18 cellular contexts compared by ENCODE assay signal in genomic region chr4:182890202-182890601, GRCh38. TPM values are rescaled to one million over a fixed set of nuclear protein-coding genes. Genes with fewer than 3 reads are reported as not detected.
A peak's percentile ranks its signal among the peaks of the same experiment; 100 is the strongest.
DNase-seq lines count a peak whose midpoint lies in the region; ATAC-seq, FAIRE-seq and TF ChIP-seq lines count a peak whose summit lies in the region.
"Had no signal": no experiment of that assay in that cellular context is flagged by ENCODE, and none has a peak within 500 bp of the region (broad histone marks: within the 10 kb centered on the region; RNA-seq: fewer than 3 reads in every experiment).

No MANE protein-coding gene starts in this region.

- no peak for TF ChIP-seq CTCF in HepG2 (CRISPR knock-in tag; IDR thresholded peaks at IDR 0.05)
- no peak for TF ChIP-seq CTCF in right lobe of liver (IDR thresholded peaks at IDR 0.05)
- TF ChIP-seq CTCF in PC-3 (conservative IDR thresholded peaks at IDR 0.05; ENCODE audit: low read depth, low read length), result no peak
- TF ChIP-seq CTCF in nephron (IDR thresholded peaks at IDR 0.05; ENCODE audit: unreplicated experiment in 3 of 3), result no peak

- H3K27ac Mint-ChIP-seq in nephron, result peak overlapping the region in 2 of 3 experiments; percentile 36 to 48
- H3K27ac Mint-ChIP-seq in stimulated activated effector memory CD8-positive, alpha-beta T cell treated with anti-CD3 and anti-CD28 coated beads, Interleukin-12 subunit alpha, Interleukin-12 subunit beta, amount 100 ng/mL, for 72 hours, result peak overlapping the region; percentile 50
- H3K27ac Mint-ChIP-seq: CD8-positive, alpha-beta T cell had no signal

- 95% methylated on average over 8 of the region's 10 CpGs for WGBS in HepG2 (ENCODE audit: low lambda C conversion rate)
- 87% methylated on average over 3 of the region's 10 CpGs for WGBS in right lobe of liver (ENCODE audit: insufficient coverage, low coverage, low lambda C conversion rate, missing lambda C conversion rate)

- H2AFZ ChIP-seq in HepG2 (ENCODE audit: low read length), result no peak overlapping the region
- H2AFZ ChIP-seq in PC-3 (ENCODE audit: low read length), result no peak overlapping the region
- H2AFZ ChIP-seq: GM23248 had no signal

- peaks cover 85% of the 10 kb centered on the region for H3K36me3 Mint-ChIP-seq in nephron (ENCODE audit: low read depth)
- H3K36me3 Mint-ChIP-seq in stimulated activated effector memory CD8-positive, alpha-beta T cell treated with anti-CD3 and anti-CD28 coated beads, Interleukin-12 subunit alpha, Interleukin-12 subunit beta, amount 100 ng/mL, for 72 hours, result peaks cover 100% of the 10 kb centered on the region

- H3K4me1 ChIP-seq in HepG2 (ENCODE audit: insufficient read depth, low read length), result peaks cover 19% of the 10 kb centered on the region
- H3K4me1 ChIP-seq in right lobe of liver, result peaks cover 0 to 4% (median 1%) of the 10 kb centered on the region in 4 donors
- H3K4me1 ChIP-seq in PC-3 (ENCODE audit: insufficient read depth, low read length), result no peaks in the 10 kb centered on the region
- H3K4me1 ChIP-seq: A549, Caco-2 had no signal

- ATAC-seq in HepG2 (no peak), right lobe of liver (no peak), PC-3 (no peak), GM21390 (IDR thresholded peaks at IDR 0.05; ENCODE audit: unreplicated experiment) (no peak)
- ATAC-seq in stimulated activated effector memory CD8-positive, alpha-beta T cell treated with anti-CD3 and anti-CD28 coated beads, Interleukin-12 subunit alpha, Interleukin-12 subunit beta, amount 100 ng/mL, for 72 hours, result no peak
- ATAC-seq: A549; CD8-positive, alpha-beta T cell; GM12878 had no signal

- no peaks in the 10 kb centered on the region for H3K27me3 ChIP-seq in HepG2 (ENCODE audit: control insufficient read depth in 1 of 2, insufficient read depth in 2 of 2, low read length in 2 of 2)
- H3K27me3 ChIP-seq in right lobe of liver, result no peaks in the 10 kb centered on the region
- H3K27me3 ChIP-seq in PC-3 (ENCODE audit: low read length), result no peaks in the 10 kb centered on the region

- no peaks in the 10 kb centered on the region for H4K20me1 ChIP-seq in HepG2 (ENCODE audit: insufficient read depth, low read length)
- H4K20me1 ChIP-seq in PC-3 (ENCODE audit: low read length), result no peaks in the 10 kb centered on the region

- H3K9ac ChIP-seq in HepG2 (ENCODE audit: insufficient read depth, low read depth, low read length), result no peak overlapping the region
- H3K9ac ChIP-seq in PC-3 (ENCODE audit: low read length), result no peak overlapping the region
- H3K9ac ChIP-seq: GM23248 had no signal

- in situ Hi-C loops in HepG2 (cut with HindIII; ENCODE audit: extremely low pct_ligation_motif_present, low pct_unique_long_range_greater_than_20kb), result no loop called here

- CTCF ChIA-PET in HepG2 (lab: Yijun Ruan, JAX; ENCODE audit: low intra/inter-chr PET ratio, low total read pairs) (no interaction called here), PC-3 (lab: Charles Lee) (no interaction called here)

- peaks cover 22 to 82% of the 10 kb centered on the region in 2 experiments for H3K36me3 ChIP-seq in HepG2 (replicated peaks in 1 of 2; ENCODE audit: control insufficient read depth in 1 of 2, insufficient read depth in 2 of 2, low read length in 2 of 2)
- peaks cover 8 to 62% (median 9%) of the 10 kb centered on the region in 4 donors for H3K36me3 ChIP-seq in right lobe of liver
- peaks cover 15% of the 10 kb centered on the region; the same call in 1 of the 2 replicates for H3K36me3 ChIP-seq in PC-3 (ENCODE audit: low read depth, low read length)

- H3K9me3 Mint-ChIP-seq in nephron, result peaks cover 7% of the 10 kb centered on the region
- H3K9me3 Mint-ChIP-seq in stimulated activated effector memory CD8-positive, alpha-beta T cell treated with anti-CD3 and anti-CD28 coated beads, Interleukin-12 subunit alpha, Interleukin-12 subunit beta, amount 100 ng/mL, for 72 hours, result peaks cover 3% of the 10 kb centered on the region

- no peaks in the 10 kb centered on the region for H3F3A ChIP-seq in PC-3 (ENCODE audit: low read length, unreplicated experiment)

- H3K79me2 ChIP-seq in HepG2 (ENCODE audit: insufficient read depth, low read length) (peaks cover 3% of the 10 kb centered on the region), PC-3 (ENCODE audit: low read length) (no peaks in the 10 kb centered on the region)

- TF ChIP-seq EP300 in HepG2 (IDR thresholded peaks at IDR 0.05; ENCODE audit: low read depth in 2 of 2, low read length in 2 of 2) (no peak), HepG2 (CRISPR knock-in tag; IDR thresholded peaks at IDR 0.05; ENCODE audit: borderline replicate concordance) (no peak)

- peaks cover 50% of the 10 kb centered on the region for H3K4me1 Mint-ChIP-seq in nephron
- H3K4me1 Mint-ChIP-seq in stimulated activated effector memory CD8-positive, alpha-beta T cell treated with anti-CD3 and anti-CD28 coated beads, Interleukin-12 subunit alpha, Interleukin-12 subunit beta, amount 100 ng/mL, for 72 hours, result no peaks in the 10 kb centered on the region
- H3K4me1 Mint-ChIP-seq: CD14-positive monocyte had no signal

- H3K27ac ChIP-seq in HepG2 (ENCODE audit: extremely low read length, insufficient read depth, low read length) (no peak overlapping the region), right lobe of liver (no peak overlapping the region), PC-3 (ENCODE audit: low read length) (no peak overlapping the region)
- H3K27ac ChIP-seq: A549, GM23248 had no signal

- no peak overlapping the region for H3K4me2 ChIP-seq in HepG2 (ENCODE audit: low read depth, low read length)
- no peak overlapping the region for H3K4me2 ChIP-seq in PC-3 (ENCODE audit: low read length)
- H3K4me2 ChIP-seq: A549 had no signal

- no peak for TF ChIP-seq RAD21 in HepG2 (CRISPR knock-in tag; IDR thresholded peaks at IDR 0.05)

- TF ChIP-seq POLR2A in HepG2 (IDR thresholded peaks at IDR 0.05; ENCODE audit: insufficient read depth in 1 of 2, low read depth in 2 of 2, low read length in 2 of 2) (no peak), right lobe of liver (IDR thresholded peaks at IDR 0.05) (no peak)

- intact Hi-C loops in HepG2 (cut with micrococcal nuclease; ENCODE audit: unreplicated experiment), result no loop called here
- intact Hi-C loops in right lobe of liver (cut with DNase I), result no loop called here
- intact Hi-C loops in PC-3 (cut with micrococcal nuclease), result no loop called here

- TSS peak; percentile 24 for BruUV-seq in HepG2 (replicated peaks; lab: Mats Ljungman, UMichigan)
- TSS peak; percentile 33 for BruUV-seq in PC-3 (replicated peaks; lab: Mats Ljungman, UMichigan)

- FAIRE-seq in HepG2 (lab: Jason Lieb, UNC), result no peak
- FAIRE-seq: A549, GM12878, GM18507 had no signal

- no peak for DNase-seq in HepG2 (ENCODE audit: low spot score)
- no peak for DNase-seq in right lobe of liver
- DNase-seq in PC-3, result no peak
- DNase-seq in stimulated activated effector memory CD8-positive, alpha-beta T cell treated with anti-CD3 and anti-CD28 coated beads, Interleukin-12 subunit alpha, Interleukin-12 subunit beta, amount 100 ng/mL, for 72 hours (ENCODE audit: low spot score in 2 of 2), result no peak
- no peak for DNase-seq in dermis blood vessel endothelial cell
- DNase-seq in NCI-H526 (lab: John Stamatoyannopoulos, UW), result no peak
- DNase-seq: Caco-2, DMS53, GM23248, H7, KBM-7 had no signal

- H3K9me2 ChIP-seq in PC-3 (replicated peaks; ENCODE audit: low read length), result no peaks in the 10 kb centered on the region

- POLR2A ChIA-PET in HepG2 (lab: Yijun Ruan, JAX) (no interaction called here), PC-3 (lab: Charles Lee; ENCODE audit: unreplicated experiment) (no interaction called here)

- peaks cover 16% of the 10 kb centered on the region for H3K27me3 Mint-ChIP-seq in nephron (ENCODE audit: low read depth)

- H3K9me3 ChIP-seq in HepG2 (ENCODE audit: low read length) (peaks cover 5% of the 10 kb centered on the region), right lobe of liver (peaks cover 0 to 2% (median 0%) of the 10 kb centered on the region in 4 donors), PC-3 (ENCODE audit: low read length) (no peaks in the 10 kb centered on the region)

- H3K4me3 Mint-ChIP-seq in nephron, result no peak overlapping the region
- H3K4me3 Mint-ChIP-seq in stimulated activated effector memory CD8-positive, alpha-beta T cell treated with anti-CD3 and anti-CD28 coated beads, Interleukin-12 subunit alpha, Interleukin-12 subunit beta, amount 100 ng/mL, for 72 hours, result no peak overlapping the region
- H3K4me3 Mint-ChIP-seq: CD14-positive monocyte; CD8-positive, alpha-beta T cell had no signal

- H3K4me3 ChIP-seq in HepG2 (replicated peaks in 1 of 3; ENCODE audit: insufficient read depth in 1 of 3, low read depth in 2 of 3, low read length in 3 of 3) (no peak overlapping the region), right lobe of liver (no peak overlapping the region), PC-3 (ENCODE audit: low read length) (no peak overlapping the region)
- H3K4me3 ChIP-seq: A549, GM12878, GM23248 had no signal

TF ChIP-seq in HepG2, 621 proteins besides CTCF, POLR2A, EP300 and RAD21 (continues in another document):
- TF ChIP-seq GABPA (IDR thresholded peaks at IDR 0.05; ENCODE audit: low read depth, low read length), result no peak
- TF ChIP-seq GABPA (CRISPR knock-in tag; IDR thresholded peaks at IDR 0.05; ENCODE audit: low read depth), result no peak

RNA-seq across cellular contexts. Expression of gene DCTD, which starts 27.0 kb away (rescaled TPM):
- total RNA-seq in HepG2 (2016; rRNA removed; fragmentation: Illumina TruSeq; extraction: Trizol), result 67.2 and 85.1 TPM in 2 replicates
- 93.2 and 97.9 TPM in 2 replicates for total RNA-seq in HepG2 (2016; cell fraction: cytosol; rRNA removed; fragmentation: Illumina TruSeq; extraction: Trizol; ENCODE audit: low read depth)
- 65.6 and 88.0 TPM in 2 replicates for total RNA-seq in HepG2 (2016; cell fraction: insoluble cytoplasmic fraction; rRNA removed; fragmentation: Illumina TruSeq; extraction: Trizol)
- 145 and 146 TPM in 2 replicates for total RNA-seq in HepG2 (2016; cell fraction: membrane; rRNA removed; fragmentation: Illumina TruSeq; extraction: Trizol)
- 60.7 and 77.4 TPM in 2 replicates for total RNA-seq in HepG2 (2016; cell fraction: nucleus; rRNA removed; fragmentation: Illumina TruSeq; extraction: Trizol)
- polyA plus RNA-seq in HepG2 (2011; rRNA removed), result 94.2 and 95.3 TPM in 2 replicates
- polyA plus RNA-seq in HepG2 (2011; cell fraction: cytosol; rRNA removed), result 90.5 and 102 TPM in 2 replicates
- 153 and 172 TPM in 2 replicates for polyA plus RNA-seq in HepG2 (2011; cell fraction: nucleus; rRNA removed)
- 117 and 124 TPM in 2 replicates for polyA plus RNA-seq in HepG2 (2012)
- polyA plus RNA-seq in HepG2 (2016; cell fraction: cytosol; fragmentation: Illumina TruSeq; extraction: Trizol; ENCODE audit: low read depth), result 108 and 123 TPM in 2 replicates
- 93.0 and 99.9 TPM in 2 replicates for polyA plus RNA-seq in HepG2 (2016; cell fraction: insoluble cytoplasmic fraction; fragmentation: Illumina TruSeq; extraction: Trizol; ENCODE audit: low read depth)
- polyA plus RNA-seq in HepG2 (2016; cell fraction: membrane; fragmentation: Illumina TruSeq; extraction: Trizol; ENCODE audit: low read depth), result 161 and 166 TPM in 2 replicates
- polyA plus RNA-seq in HepG2 (2016; cell fraction: nucleus; fragmentation: Illumina TruSeq; extraction: Trizol; ENCODE audit: insufficient read depth, low read depth), result 128 and 143 TPM in 2 replicates
- 48.3 and 75.7 TPM in 2 replicates for polyA minus RNA-seq in HepG2 (2011; rRNA and poly(A)+ RNA removed; ENCODE audit: low replicate concordance)
- 40.4 and 40.8 TPM in 2 replicates for polyA minus RNA-seq in HepG2 (2011; cell fraction: cytosol; rRNA and poly(A)+ RNA removed)
- 85.5 and 94.6 TPM in 2 replicates for polyA minus RNA-seq in HepG2 (2011; cell fraction: nucleus; rRNA and poly(A)+ RNA removed)
- 10 to 100 TPM; 45.7 to 61.3 (median 51.2) TPM for total RNA-seq in right lobe of liver
- total RNA-seq in PC-3 (2014; rRNA removed), result 58.1 and 62.3 TPM in 2 replicates
- total RNA-seq in dermis blood vessel endothelial cell, result 77.3 and 107 TPM in 2 replicates
